In the genomic region with DNA sequence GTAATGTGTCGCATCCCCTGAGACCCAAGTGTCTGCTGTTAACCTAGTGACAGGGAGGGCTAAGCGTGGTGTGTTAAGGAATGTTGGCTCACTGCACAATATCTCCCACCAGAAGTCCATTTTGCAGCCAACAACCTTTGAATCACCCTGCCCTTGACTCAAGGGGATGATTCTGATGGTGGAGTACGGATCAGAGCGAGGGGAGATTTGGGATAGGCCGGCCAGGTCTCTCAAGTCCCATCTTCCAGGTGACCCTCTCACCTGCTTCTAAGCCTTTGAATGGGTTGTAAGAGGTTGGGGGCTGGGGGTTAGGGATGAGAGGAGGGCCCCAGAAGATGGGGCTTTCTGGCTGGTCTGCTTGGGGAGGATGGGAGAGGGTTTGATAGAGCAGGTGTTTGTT, we compare ENCODE assay signal across 20 cellular contexts. TPM values are rescaled to one million over a fixed set of nuclear protein-coding genes. Genes with fewer than 3 reads are reported as not detected.
DNase-seq lines count a peak whose midpoint lies in the region; ATAC-seq, FAIRE-seq and TF ChIP-seq lines count a peak whose summit lies in the region.
"Had no signal": no experiment of that assay in that cellular context is flagged by ENCODE, and none has a peak within 500 bp of the region (broad histone marks: within the 10 kb centered on the region; RNA-seq: fewer than 3 reads in every experiment).

No MANE protein-coding gene starts in this region.

- no peak for TF ChIP-seq EP300 in K562 (IDR thresholded peaks at IDR 0.05; ENCODE audit: low read length)

- H4K91ac ChIP-seq in mesenchymal stem cell (ENCODE audit: low read length), result no peak overlapping the region

- peak overlapping the region; percentile 61 for H3K4me3 Mint-ChIP-seq in natural killer cell
- H3K4me3 Mint-ChIP-seq in natural killer cell treated with Interleukin-12 subunit alpha and Interleukin-12 subunit beta and Interleukin-15 and Interleukin-18, amount 100 ng/mL, for 72 hours, result no peak overlapping the region
- peak overlapping the region in 6 of 10 donors; percentile 8 to 78 (median 38) for H3K4me3 Mint-ChIP-seq in naive thymus-derived CD8-positive, alpha-beta T cell

- H3K79me2 ChIP-seq in K562 (ENCODE audit: control insufficient read depth, insufficient read depth, low read length), result no peaks in the 10 kb centered on the region

- H3K9me3 ChIP-seq in K562 (replicated peaks; ENCODE audit: control insufficient read depth, insufficient read depth, low read depth, low read length) (no peaks in the 10 kb centered on the region), mesenchymal stem cell (ENCODE audit: control insufficient read depth, low read length) (no peaks in the 10 kb centered on the region)

- no peaks in the 10 kb centered on the region for H3K36me3 ChIP-seq in K562 (ENCODE audit: control insufficient read depth, insufficient read depth, low read length)
- H3K36me3 ChIP-seq in mesenchymal stem cell (ENCODE audit: control insufficient read depth in 1 of 2, insufficient read depth in 2 of 2, low read depth in 1 of 2, low read length in 2 of 2), result no peaks in the 10 kb centered on the region

- no peak overlapping the region for H3K27ac Mint-ChIP-seq in natural killer cell
- H3K27ac Mint-ChIP-seq in natural killer cell treated with Interleukin-12 subunit alpha and Interleukin-12 subunit beta and Interleukin-15 and Interleukin-18, amount 100 ng/mL, for 72 hours, result peak overlapping the region in 1 of 2 donors; percentile 37
- H3K27ac Mint-ChIP-seq in naive thymus-derived CD8-positive, alpha-beta T cell, result peak overlapping the region in 6 of 10 donors; percentile 9 to 67 (median 49)
- H3K27ac Mint-ChIP-seq: GM23338, HFFc6 had no signal

- FAIRE-seq in K562 (lab: Jason Lieb, UNC) (no peak), GM12892 (lab: Jason Lieb, UNC) (no peak)

- no peaks in the 10 kb centered on the region for H3K27me3 ChIP-seq in K562 (ENCODE audit: control insufficient read depth in 2 of 2, insufficient read depth in 2 of 2, low read length in 2 of 2)
- H3K27me3 ChIP-seq in mesenchymal stem cell (ENCODE audit: control insufficient read depth in 1 of 2, insufficient read depth in 1 of 2, low read length in 2 of 2), result peaks cover 0 to 6% of the 10 kb centered on the region in 2 experiments

- POLR2A ChIA-PET in K562 (lab: Yijun Ruan, JAX), result interaction anchor here (0.6 to 5.4 kb wide), 3 partner anchors 8 to 21 kb away, joined by 3 to 33 read pairs (median 3); no protein-coding TSS in a partner anchor
- POLR2A ChIA-PET in naive thymus-derived CD8-positive, alpha-beta T cell (lab: Charles Lee), result interaction anchor here (1.3 to 4.8 kb wide), 2 partner anchors 16 to 43 kb away, joined by 3 to 42 read pairs; a partner anchor contains a TSS

- no peaks in the 10 kb centered on the region for H3K79me1 ChIP-seq in mesenchymal stem cell (replicated peaks; ENCODE audit: low read length, poor library complexity, severe bottlenecking)

- H3K9me1 ChIP-seq in K562 (ENCODE audit: control insufficient read depth, insufficient read depth, low read length), result no peaks in the 10 kb centered on the region

- TF ChIP-seq CTCF in natural killer cell (IDR thresholded peaks at IDR 0.05), result no peak
- no peak for TF ChIP-seq CTCF in K562 (IDR thresholded peaks at IDR 0.05 in 2 of 3, conservative IDR thresholded peaks at IDR 0.05 in 1 of 3; ENCODE audit: insufficient read depth in 2 of 3, low read depth in 1 of 3, low read length in 3 of 3)

- H4K8ac ChIP-seq in mesenchymal stem cell (ENCODE audit: low read length), result no peak overlapping the region

- CTCF ChIA-PET in K562 (lab: Yijun Ruan, JAX; ENCODE audit: low intra/inter-chr PET ratio), result interaction anchor here (1.0 to 1.7 kb wide), 2 partner anchors 255 to 263 kb away, joined by 3 to 6 read pairs; no protein-coding TSS in a partner anchor

- H3K4me3 ChIP-seq in K562, result no peak overlapping the region
- H3K4me3 ChIP-seq in mesenchymal stem cell (ENCODE audit: insufficient read depth in 1 of 2, low read depth in 1 of 2, low read length in 2 of 2), result no peak overlapping the region

- TF ChIP-seq RAD21 in K562 (CRISPR knock-in tag; conservative IDR thresholded peaks at IDR 0.05 in 1 of 2, IDR thresholded peaks at IDR 0.05 in 1 of 2), result no peak

- H3K14ac ChIP-seq in mesenchymal stem cell (ENCODE audit: low read length in 2 of 2), result no peak overlapping the region

- no peak overlapping the region for H3K4ac ChIP-seq in mesenchymal stem cell (ENCODE audit: low read depth in 1 of 2, low read length in 2 of 2)

- BruUV-seq in K562 (replicated peaks; lab: Mats Ljungman, UMichigan), result no TSS peak

- H3K9ac ChIP-seq in K562 (ENCODE audit: insufficient read depth in 1 of 2, low read depth in 2 of 2, low read length in 2 of 2) (no peak overlapping the region), mesenchymal stem cell (ENCODE audit: low read length) (no peak overlapping the region)

- H3K18ac ChIP-seq in mesenchymal stem cell (ENCODE audit: low read depth in 1 of 2, low read length in 2 of 2), result no peak overlapping the region

- H3K23ac ChIP-seq in mesenchymal stem cell (ENCODE audit: low read length in 2 of 2), result no peak overlapping the region

- H3K4me2 ChIP-seq in K562 (ENCODE audit: insufficient read depth, low read length) (no peak overlapping the region), mesenchymal stem cell (ENCODE audit: low read length, poor library complexity, severe bottlenecking) (no peak overlapping the region)

- H2AK5ac ChIP-seq in mesenchymal stem cell (ENCODE audit: low read length, severe bottlenecking), result no peak overlapping the region

- 96% methylated on average over 5 of the region's 5 CpGs for WGBS in K562 (ENCODE audit: insufficient coverage, low coverage, missing lambda C conversion rate)
- WGBS in mesenchymal stem cell, result 98% methylated on average over 3 of the region's 5 CpGs

- H3K27ac ChIP-seq in K562 (ENCODE audit: extremely low read depth, low read depth, low read length) (no peak overlapping the region), mesenchymal stem cell (ENCODE audit: low read length, poor library complexity, severe bottlenecking) (no peak overlapping the region)
- H3K27ac ChIP-seq: KMS-11 had no signal

- H2AFZ ChIP-seq in K562 (ENCODE audit: low read depth, low read length) (peak overlapping the region; percentile 9; the same call in 1 of the 2 replicates), mesenchymal stem cell (ENCODE audit: low read depth, low read length) (no peak overlapping the region)

- in situ Hi-C loops in K562 (cut with MboI), result no loop called here

- TF ChIP-seq POLR2A in K562 (conservative IDR thresholded peaks at IDR 0.05) (no peak), GM12892 (IDR thresholded peaks at IDR 0.05; ENCODE audit: low read depth, low read length) (no peak)

- H3K9me3 Mint-ChIP-seq in natural killer cell, result no peaks in the 10 kb centered on the region
- no peaks in the 10 kb centered on the region for H3K9me3 Mint-ChIP-seq in natural killer cell treated with Interleukin-12 subunit alpha and Interleukin-12 subunit beta and Interleukin-15 and Interleukin-18, amount 100 ng/mL, for 72 hours
- no peaks in the 10 kb centered on the region for H3K9me3 Mint-ChIP-seq in naive thymus-derived CD8-positive, alpha-beta T cell
- H3K9me3 Mint-ChIP-seq: GM23338, HFFc6 had no signal

- no peak for ATAC-seq in natural killer cell
- ATAC-seq in natural killer cell treated with Interleukin-12 subunit alpha and Interleukin-12 subunit beta and Interleukin-15 and Interleukin-18, amount 100 ng/mL, for 72 hours, result no peak
- ATAC-seq in K562, result no peak
- ATAC-seq in naive thymus-derived CD8-positive, alpha-beta T cell, result no peak
- ATAC-seq: Right ventricle myocardium inferior had no signal

- no peaks in the 10 kb centered on the region for H3K36me3 Mint-ChIP-seq in natural killer cell
- H3K36me3 Mint-ChIP-seq in natural killer cell treated with Interleukin-12 subunit alpha and Interleukin-12 subunit beta and Interleukin-15 and Interleukin-18, amount 100 ng/mL, for 72 hours, result no peaks in the 10 kb centered on the region
- H3K36me3 Mint-ChIP-seq in naive thymus-derived CD8-positive, alpha-beta T cell, result no peaks in the 10 kb centered on the region

- intact Hi-C loops in natural killer cell (cut with micrococcal nuclease), result no loop called here
- intact Hi-C loops in K562 (cut with micrococcal nuclease), result no loop called here

- H3K27me3 Mint-ChIP-seq in natural killer cell (ENCODE audit: low read depth in 2 of 2), result no peaks in the 10 kb centered on the region
- H3K27me3 Mint-ChIP-seq in natural killer cell treated with Interleukin-12 subunit alpha and Interleukin-12 subunit beta and Interleukin-15 and Interleukin-18, amount 100 ng/mL, for 72 hours, result no peaks in the 10 kb centered on the region
- no peaks in the 10 kb centered on the region for H3K27me3 Mint-ChIP-seq in naive thymus-derived CD8-positive, alpha-beta T cell

- H2BK5ac ChIP-seq in mesenchymal stem cell (ENCODE audit: low read depth, low read length, poor library complexity, severe bottlenecking), result no peak overlapping the region

- H2BK120ac ChIP-seq in mesenchymal stem cell (ENCODE audit: low read depth, low read length), result no peak overlapping the region

- peaks cover 21 to 30% of the 10 kb centered on the region in 2 experiments; a peak in 4 of 5 replicates for H3K4me1 ChIP-seq in K562 (replicated peaks in 1 of 2; ENCODE audit: control insufficient read depth in 2 of 2, insufficient read depth in 2 of 2, low read length in 2 of 2)
- H3K4me1 ChIP-seq in mesenchymal stem cell (ENCODE audit: control insufficient read depth, insufficient read depth, low read depth, low read length), result peaks cover 9% of the 10 kb centered on the region

- H2BK15ac ChIP-seq in mesenchymal stem cell (ENCODE audit: low read depth, poor library complexity, severe bottlenecking), result no peak overlapping the region

- H2BK12ac ChIP-seq in mesenchymal stem cell (ENCODE audit: low read length in 2 of 2), result no peak overlapping the region

- no peaks in the 10 kb centered on the region for H4K20me1 ChIP-seq in K562 (replicated peaks; ENCODE audit: control insufficient read depth, insufficient read depth, low read length)

- DNase-seq in natural killer cell, result no peak
- no peak for DNase-seq in natural killer cell treated with Interleukin-12 subunit alpha and Interleukin-12 subunit beta and Interleukin-15 and Interleukin-18, amount 100 ng/mL, for 72 hours (ENCODE audit: low spot score)
- no peak for DNase-seq in K562 (ENCODE audit: extremely low read depth in 1 of 4, low spot score in 3 of 4)
- DNase-seq in naive thymus-derived CD8-positive, alpha-beta T cell, result no peak
- DNase-seq in SK-N-DZ (ENCODE audit: low spot score), result no peak
- DNase-seq in GM12892 (ENCODE audit: insufficient read length), result no peak
- no peak for DNase-seq in putamen (ENCODE audit: low spot score)
- no peak for DNase-seq in mesenchymal stem cell
- DNase-seq: ACHN, GF-D8, HFFc6, MM.1S, NCI-H1105 treated with DMSO at 0.1 percent for 48 hours, NCI-H187, NCI-H2171, NCI-H510A, NCI-H82 had no signal

- peaks cover 19 to 28% of the 10 kb centered on the region in 2 donors for H3K4me1 Mint-ChIP-seq in natural killer cell
- H3K4me1 Mint-ChIP-seq in natural killer cell treated with Interleukin-12 subunit alpha and Interleukin-12 subunit beta and Interleukin-15 and Interleukin-18, amount 100 ng/mL, for 72 hours (ENCODE audit: low read depth in 2 of 2), result peaks cover 18 to 27% of the 10 kb centered on the region in 2 donors
- H3K4me1 Mint-ChIP-seq in naive thymus-derived CD8-positive, alpha-beta T cell, result peaks cover 4 to 30% (median 25%) of the 10 kb centered on the region in 4 donors

RNA-seq across cellular contexts. Expression of a gene that starts 43.3 kb away (rescaled TPM):
- total RNA-seq in natural killer cell (10 to 100 TPM; 45.6 to 71.2 (median 55.8) TPM), K562 (2014; rRNA removed) (5.3 and 5.9 TPM in 2 replicates), K562 (2014; rRNA removed; fragmentation: Illumina TruSeq; extraction: Trizol) (5.7 and 6.1 TPM in 2 replicates), K562 (2015; rRNA removed; fragmentation: Illumina TruSeq; extraction: Trizol) (6.5 and 7.1 TPM in 2 replicates), K562 (2021) (11.3 and 11.6 TPM in 2 replicates)
- total RNA-seq in natural killer cell treated with Interleukin-12 subunit alpha and Interleukin-12 subunit beta and Interleukin-15 and Interleukin-18, amount 100 ng/mL, for 72 hours, result 10 to 100 TPM; 15.6 to 23.9 TPM
- total RNA-seq in K562 (2011; cell fraction: chromatin; rRNA removed; ENCODE audit: low replicate concordance), result 9.0 and 18.6 TPM in 2 replicates
- total RNA-seq in K562 (2011; cell fraction: nucleolus; rRNA removed), result 8.2 and 9.5 TPM in 2 replicates
- 17.8 and 37.0 TPM in 2 replicates for total RNA-seq in K562 (2011; cell fraction: nucleoplasm; rRNA removed)
- polyA plus RNA-seq in K562 (2011; rRNA removed) (5.9 and 6.6 TPM in 2 replicates), K562 (2014; fragmentation: Illumina TruSeq; extraction: Trizol) (9.4 and 12.5 TPM in 2 replicates), K562 (2014; fragmentation: Nextera tagmentation; extraction: Ambion mirVana) (1 to 10 TPM; 3.0 to 3.4 TPM), K562 (2014; rRNA removed) (6.3 and 7.5 TPM in 2 replicates)
- polyA plus RNA-seq in K562 (2011; cell fraction: cytosol; rRNA removed), result 6.1 and 8.2 TPM in 2 replicates
- 5.4 and 7.0 TPM in 2 replicates for polyA plus RNA-seq in K562 (2011; cell fraction: nucleus; rRNA removed)
- 10.7 and 11.1 TPM in 2 replicates for polyA plus RNA-seq in K562 (2012)
- polyA minus RNA-seq in K562 (2011; rRNA and poly(A)+ RNA removed), result 11.4 and 12.5 TPM in 2 replicates
- 5.9 and 8.6 TPM in 2 replicates for polyA minus RNA-seq in K562 (2011; cell fraction: cytosol; rRNA and poly(A)+ RNA removed)
- 7.7 and 10.0 TPM in 2 replicates for polyA minus RNA-seq in K562 (2011; cell fraction: nucleus; rRNA and poly(A)+ RNA removed)
- total RNA-seq in naive thymus-derived CD8-positive, alpha-beta T cell, result 10 to 100 TPM; 33.0 to 34.5 TPM
- polyA plus RNA-seq in naive thymus-derived CD8-positive, alpha-beta T cell, result 1 to 10 TPM; 5.5 to 9.2 (median 6.1) TPM
- polyA plus RNA-seq in SK-N-DZ (2014; cell fraction: cytosol; rRNA removed), result 5.9 and 7.3 TPM in 2 replicates
- 3.1 and 4.2 TPM in 2 replicates for polyA plus RNA-seq in SK-N-DZ (2014; cell fraction: nucleus; rRNA removed)
- polyA plus RNA-seq in GM12892 (2012; ENCODE audit: missing spikeins), result 21.0 TPM
- 18.5 TPM for polyA plus RNA-seq in mesenchymal stem cell (2013, experiment 1 of 2)
- polyA plus RNA-seq in mesenchymal stem cell (2013, experiment 2 of 2), result 16.0 TPM

Comparison
In these comparisons a context has a peak if more than half of its experiments do, and no peak if none do; other contexts are left out.
1. H3K27ac Mint-ChIP-seq: peak in naive thymus-derived CD8-positive, alpha-beta T cell (6 of 10); none in natural killer cell (0 of 2).